ENCODE assay signal across 23 cellular contexts in genomic region chr13:36142735-36143134, GRCh38.
"Had no signal": no experiment of that assay in that cellular context is flagged by ENCODE, and none has a peak within 500 bp of the region (broad histone marks: within the 10 kb centered on the region; RNA-seq: fewer than 3 reads in every experiment).

No MANE protein-coding gene starts in this region.

- H3K27ac ChIP-seq: esophagus squamous epithelium, hepatocyte, pancreas, stomach, thoracic aorta, transverse colon had no signal

- H3K9me3 ChIP-seq: esophagus squamous epithelium, pancreas, thoracic aorta had no signal

- H3K27me3 ChIP-seq: esophagus squamous epithelium, hepatocyte, pancreas, stomach, transverse colon had no signal

- DNase-seq: esophagus squamous epithelium; foreskin fibroblast; head of caudate nucleus; left colon; left ventricle myocardium superior; mesenchymal stem cell; midbrain; naive B cell; occipital lobe; pancreas; right cardiac atrium; small intestine; stimulated activated CD4-positive, alpha-beta T cell treated with anti-CD3 and anti-CD28 coated beads, Interleukin-12 subunit alpha, Interleukin-12 subunit beta, amount 100 ng/mL, for 4 hours; stimulated activated naive CD4-positive, alpha-beta T cell; stomach; substantia nigra; transverse colon had no signal

- H2AFZ ChIP-seq: hepatocyte had no signal

- H3K4me1 Mint-ChIP-seq: naive B cell had no signal

- H3K4me1 ChIP-seq: esophagus squamous epithelium, pancreas, stomach, transverse colon had no signal

- H3K4me3 Mint-ChIP-seq: dendritic cell treated with granulocyte-macrophage colony-stimulating factor and Interleukin-4, amounts not matched to agents 40 ng/mL and 50 ng/mL, for 4 days; naive B cell; nephron had no signal

- H3K27ac Mint-ChIP-seq: dendritic cell treated with granulocyte-macrophage colony-stimulating factor and Interleukin-4, amounts not matched to agents 40 ng/mL and 50 ng/mL, for 4 days; naive B cell; nephron; progenitor cell of endocrine pancreas had no signal

- H3K4me2 ChIP-seq: hepatocyte had no signal

- H3K36me3 ChIP-seq: esophagus squamous epithelium, pancreas, stomach, thoracic aorta, transverse colon had no signal

- FAIRE-seq: pancreas, small intestine had no signal

- H3K27me3 Mint-ChIP-seq: dendritic cell treated with granulocyte-macrophage colony-stimulating factor and Interleukin-4, amounts not matched to agents 40 ng/mL and 50 ng/mL, for 4 days; naive B cell; progenitor cell of endocrine pancreas had no signal

- H3K36me3 Mint-ChIP-seq: naive B cell had no signal

- H3K79me2 ChIP-seq: hepatocyte had no signal

- H3K9me3 Mint-ChIP-seq: dendritic cell treated with granulocyte-macrophage colony-stimulating factor and Interleukin-4, amounts not matched to agents 40 ng/mL and 50 ng/mL, for 4 days had no signal

- ATAC-seq: left colon, left ventricle myocardium superior, pancreas, right cardiac atrium had no signal

- H3K4me3 ChIP-seq: esophagus squamous epithelium, hepatocyte, lung, pancreas, stomach, thoracic aorta, transverse colon had no signal
